Comparison of ENCODE assay signal across 1 cellular context in genomic region chr15:72042865-72043264, GRCh38.
TF ChIP-seq lines count a peak whose summit lies in the region.

No MANE protein-coding gene starts in this region.

TF ChIP-seq in SK-N-SH treated with all-trans-retinoic acid at 6 μM for 48 hours, 23 proteins besides CTCF, POLR2A, EP300 and RAD21 (continued from another document):
- TF ChIP-seq POU6F1 (CRISPR knock-in tag; IDR thresholded peaks at IDR 0.05; ENCODE audit: borderline replicate concordance, low read depth) (no peak), PPARA (CRISPR knock-in tag; IDR thresholded peaks at IDR 0.05; ENCODE audit: borderline replicate concordance) (no peak), ZFP30 (CRISPR knock-in tag; IDR thresholded peaks at IDR 0.05) (no peak), RARB (CRISPR knock-in tag; IDR thresholded peaks at IDR 0.05) (no peak), BACH2 (CRISPR knock-in tag; IDR thresholded peaks at IDR 0.05; ENCODE audit: borderline replicate concordance) (no peak), TOX (CRISPR knock-in tag; IDR thresholded peaks at IDR 0.05; ENCODE audit: borderline replicate concordance) (no peak), CSDC2 (CRISPR knock-in tag; IDR thresholded peaks at IDR 0.05) (no peak), CREB5 (CRISPR knock-in tag; IDR thresholded peaks at IDR 0.05; ENCODE audit: low read depth) (no peak), ZNF565 (CRISPR knock-in tag; conservative IDR thresholded peaks at IDR 0.05; ENCODE audit: low read depth) (no peak), ZFP3 (CRISPR knock-in tag; IDR thresholded peaks at IDR 0.05) (no peak), ZNF70 (CRISPR knock-in tag; IDR thresholded peaks at IDR 0.05) (no peak), ZC3H10 (CRISPR knock-in tag; IDR thresholded peaks at IDR 0.05) (no peak), ISL1 (CRISPR knock-in tag; IDR thresholded peaks at IDR 0.05) (no peak), TSHZ2 (CRISPR knock-in tag; IDR thresholded peaks at IDR 0.05) (no peak), ZNF8 (CRISPR knock-in tag; IDR thresholded peaks at IDR 0.05) (no peak)
TF ChIP-seq in SK-N-SH treated with all-trans-retinoic acid at 6 μM for 48 hours: peak in this region for 0.
